ENCODE assay signal across 1 cellular context in the genomic region with DNA sequence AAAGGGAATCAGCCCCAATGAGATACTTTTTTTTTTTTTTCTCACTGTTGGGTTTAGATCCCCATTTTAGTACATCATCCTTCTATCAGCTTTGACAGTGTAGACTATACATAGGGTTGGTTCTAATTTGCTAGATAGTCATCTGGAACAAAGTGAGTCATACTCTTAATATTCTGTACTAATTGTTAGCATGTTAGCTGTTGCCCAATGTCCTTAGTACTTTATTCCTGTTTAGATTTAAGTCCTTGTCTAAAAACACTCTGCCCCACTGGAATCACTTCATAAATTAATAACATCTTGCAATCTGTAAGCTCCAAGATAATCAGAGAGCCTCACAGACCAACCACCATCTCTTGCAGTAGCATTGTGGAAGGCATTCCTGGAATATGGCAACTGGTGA.
TF ChIP-seq lines count a peak whose summit lies in the region.

No MANE protein-coding gene starts in this region.

TF ChIP-seq in GM23338, 12 proteins besides CTCF, POLR2A, EP300 and RAD21 (continued from another document):
- TF ChIP-seq, protein P1, sequence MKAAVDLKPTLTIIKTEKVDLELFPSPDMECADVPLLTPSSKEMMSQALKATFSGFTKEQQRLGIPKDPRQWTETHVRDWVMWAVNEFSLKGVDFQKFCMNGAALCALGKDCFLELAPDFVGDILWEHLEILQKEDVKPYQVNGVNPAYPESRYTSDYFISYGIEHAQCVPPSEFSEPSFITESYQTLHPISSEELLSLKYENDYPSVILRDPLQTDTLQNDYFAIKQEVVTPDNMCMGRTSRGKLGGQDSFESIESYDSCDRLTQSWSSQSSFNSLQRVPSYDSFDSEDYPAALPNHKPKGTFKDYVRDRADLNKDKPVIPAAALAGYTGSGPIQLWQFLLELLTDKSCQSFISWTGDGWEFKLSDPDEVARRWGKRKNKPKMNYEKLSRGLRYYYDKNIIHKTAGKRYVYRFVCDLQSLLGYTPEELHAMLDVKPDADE (IDR thresholded peaks at IDR 0.05), result no peak
- no peak for TF ChIP-seq REST (IDR thresholded peaks at IDR 0.05; ENCODE audit: unreplicated experiment)
TF ChIP-seq in GM23338: peak in this region for 0.
